8 cellular contexts compared by ENCODE assay signal in genomic region chr1:154747841-154748766, GRCh38.
A peak's percentile ranks its signal among the peaks of the same experiment; 100 is the strongest.
DNase-seq lines count a peak whose midpoint lies in the region; ATAC-seq, FAIRE-seq and TF ChIP-seq lines count a peak whose summit lies in the region.

No MANE protein-coding gene starts in this region.

- peak overlapping the region; percentile 44 to 97 (median 89) for H3K27ac Mint-ChIP-seq in brain

- no peaks in the 10 kb centered on the region for H3K27me3 Mint-ChIP-seq in brain

- peaks cover 88% of the 10 kb centered on the region for H3K27me3 ChIP-seq in skeletal muscle satellite cell (ENCODE audit: control insufficient read depth, insufficient read depth, low read length)

- TF ChIP-seq CTCF in brain (conservative IDR thresholded peaks at IDR 0.05), result no peak

- no peaks in the 10 kb centered on the region for H3K9me3 ChIP-seq in skeletal muscle satellite cell (replicated peaks; ENCODE audit: low read length)

- no peak overlapping the region for H3K4me3 ChIP-seq in skeletal muscle satellite cell (ENCODE audit: low read length)

- peak overlapping the region; percentile 22 for H3K4me2 ChIP-seq in skeletal muscle satellite cell (ENCODE audit: low read length)

- H3K4me1 ChIP-seq in skeletal muscle satellite cell (ENCODE audit: control insufficient read depth, insufficient read depth, low read length), result peaks cover 8% of the 10 kb centered on the region

- FAIRE-seq in frontal cortex (lab: Jason Lieb, UNC), result no peak

- H3K9me3 Mint-ChIP-seq in brain, result no peaks in the 10 kb centered on the region

- H3K4me3 Mint-ChIP-seq in brain, result peak overlapping the region in 4 of 5 experiments; percentile 1 to 66 (median 45)

- peak; percentile 58 for ATAC-seq in GM19035 (IDR thresholded peaks at IDR 0.05; ENCODE audit: unreplicated experiment)
- ATAC-seq in HG03159 (IDR thresholded peaks at IDR 0.05; ENCODE audit: unreplicated experiment), result peak; percentile 77

- no peaks in the 10 kb centered on the region for H3K36me3 Mint-ChIP-seq in brain

- H3K36me3 ChIP-seq in skeletal muscle satellite cell (ENCODE audit: insufficient read depth, low read length), result no peaks in the 10 kb centered on the region

- peaks cover 93% of the 10 kb centered on the region for H3K4me1 Mint-ChIP-seq in brain

- DNase-seq in SKM-1 (lab: John Stamatoyannopoulos, UW; ENCODE audit: unreplicated experiment) (peak; percentile 60), frontal cortex (ENCODE audit: low spot score in 2 of 2) (no peak), COR-L47 (lab: John Stamatoyannopoulos, UW) (no peak), T1000 (lab: John Stamatoyannopoulos, UW) (no peak)

- no peak overlapping the region for H3K9ac ChIP-seq in skeletal muscle satellite cell (ENCODE audit: low read depth, low read length)
